ENCODE assay signal across 1 cellular context in the genomic region with DNA sequence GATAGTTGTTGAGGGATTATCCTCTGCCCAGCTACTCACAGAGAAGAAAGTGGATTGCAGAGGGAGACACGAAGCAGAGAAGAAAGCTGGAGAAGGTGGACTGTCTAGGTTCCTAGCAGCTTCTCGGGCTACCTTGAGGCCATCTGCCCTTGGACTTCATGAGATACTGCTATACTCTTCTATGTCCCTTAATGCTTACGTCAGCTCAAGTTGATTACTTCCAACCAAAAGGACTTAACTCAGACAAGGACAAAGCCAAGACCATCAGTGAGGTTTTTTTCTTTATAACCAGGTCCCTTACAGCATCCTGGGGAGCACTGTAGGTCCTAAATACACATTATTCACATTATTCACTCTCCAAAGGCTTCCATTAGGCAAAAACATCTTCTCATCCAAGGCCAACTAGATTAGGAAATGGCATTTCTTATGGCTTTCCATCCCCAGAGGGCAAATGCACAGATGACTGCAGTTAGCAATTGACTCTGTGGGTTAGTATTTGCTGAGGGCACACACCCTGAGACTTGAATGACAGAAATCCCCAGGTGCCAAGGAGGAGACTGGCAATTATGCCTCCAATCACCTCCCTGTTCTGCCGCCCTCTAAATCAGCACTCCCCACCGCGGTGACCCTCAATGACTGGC.
TF ChIP-seq lines count a peak whose summit lies in the region.

No MANE protein-coding gene starts in this region.

TF ChIP-seq in GM23338, 12 proteins besides CTCF, POLR2A, EP300 and RAD21:
- TF ChIP-seq, protein P1, sequence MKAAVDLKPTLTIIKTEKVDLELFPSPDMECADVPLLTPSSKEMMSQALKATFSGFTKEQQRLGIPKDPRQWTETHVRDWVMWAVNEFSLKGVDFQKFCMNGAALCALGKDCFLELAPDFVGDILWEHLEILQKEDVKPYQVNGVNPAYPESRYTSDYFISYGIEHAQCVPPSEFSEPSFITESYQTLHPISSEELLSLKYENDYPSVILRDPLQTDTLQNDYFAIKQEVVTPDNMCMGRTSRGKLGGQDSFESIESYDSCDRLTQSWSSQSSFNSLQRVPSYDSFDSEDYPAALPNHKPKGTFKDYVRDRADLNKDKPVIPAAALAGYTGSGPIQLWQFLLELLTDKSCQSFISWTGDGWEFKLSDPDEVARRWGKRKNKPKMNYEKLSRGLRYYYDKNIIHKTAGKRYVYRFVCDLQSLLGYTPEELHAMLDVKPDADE (IDR thresholded peaks at IDR 0.05), result no peak
